Comparison of ENCODE assay signal across 1 cellular context in genomic region chr1:7595338-7595737, GRCh38.
TF ChIP-seq lines count a peak whose summit lies in the region.

No MANE protein-coding gene starts in this region.

TF ChIP-seq in SK-N-SH treated with all-trans-retinoic acid at 6 μM for 48 hours, 23 proteins besides CTCF, POLR2A, EP300 and RAD21 (continued from another document):
- TF ChIP-seq TSHZ2 (CRISPR knock-in tag; IDR thresholded peaks at IDR 0.05) = no peak
- TF ChIP-seq CSRNP3 (CRISPR knock-in tag; IDR thresholded peaks at IDR 0.05) = no peak
- no peak for TF ChIP-seq ZNF70 (CRISPR knock-in tag; IDR thresholded peaks at IDR 0.05)
- no peak for TF ChIP-seq ZC3H10 (CRISPR knock-in tag; IDR thresholded peaks at IDR 0.05)
